In genomic region chr14:68939424-68939892, GRCh38 we compare ENCODE assay signal across 10 cellular contexts. TPM values are rescaled to one million over a fixed set of nuclear protein-coding genes. Genes with fewer than 3 reads are reported as not detected.
A peak's percentile ranks its signal among the peaks of the same experiment; 100 is the strongest.
DNase-seq lines count a peak whose midpoint lies in the region; ATAC-seq, FAIRE-seq and TF ChIP-seq lines count a peak whose summit lies in the region.
"Had no signal": no experiment of that assay in that cellular context is flagged by ENCODE, and none has a peak within 500 bp of the region (broad histone marks: within the 10 kb centered on the region; RNA-seq: fewer than 3 reads in every experiment).

No MANE protein-coding gene starts in this region.

- H3K9ac ChIP-seq in HepG2 (ENCODE audit: insufficient read depth, low read depth, low read length): peak overlapping the region; percentile 62; the same call in 1 of the 2 replicates

- H3K79me2 ChIP-seq in HepG2 (ENCODE audit: insufficient read depth, low read length): peaks cover 91% of the 10 kb centered on the region

- POLR2A ChIA-PET in HepG2 (lab: Yijun Ruan, JAX): interaction anchor here (0.9 to 3.2 kb wide), 12 partner anchors 13 to 146 kb away, joined by 3 to 31 read pairs (median 4); partner anchors contain the start of genes ACTN1 and ZFP36L1

- no peak overlapping the region for H2AFZ ChIP-seq in HepG2 (ENCODE audit: low read length)

- CTCF ChIA-PET in Calu3 (lab: Charles Lee) (interaction anchor here (0.5 to 2.0 kb wide), 12 partner anchors 9 to 526 kb away, joined by 3 to 9 read pairs (median 5); partner anchors contain the start of gene ACTN1), HepG2 (lab: Yijun Ruan, JAX; ENCODE audit: low intra/inter-chr PET ratio, low total read pairs) (interaction anchor here (2.9 kb wide), 1 partner anchor 28 kb away, joined by 13 read pairs; no protein-coding TSS in a partner anchor)

- in situ Hi-C loops in HepG2 (cut with HindIII; ENCODE audit: extremely low pct_ligation_motif_present, low pct_unique_long_range_greater_than_20kb): no loop called here

- peak; percentile 15 for ATAC-seq in HepG2
- no peak for ATAC-seq in HG03565 (IDR thresholded peaks at IDR 0.05; ENCODE audit: unreplicated experiment)
- ATAC-seq in HG02642 (IDR thresholded peaks at IDR 0.05; ENCODE audit: poor library complexity, unreplicated experiment): no peak
- ATAC-seq: natural killer cell treated with Interleukin-12 subunit alpha and Interleukin-12 subunit beta and Interleukin-15 and Interleukin-18, amount 100 ng/mL, for 72 hours had no signal

- 30% methylated on average over 7 of the region's 7 CpGs for WGBS in HepG2 (ENCODE audit: low lambda C conversion rate)
- 33 to 54% (median 42%) methylated on average over 7 of the region's 7 CpGs for WGBS in small intestine, 3 donors

- peak overlapping the region; percentile 16 to 64 (median 31); a peak in 3 of 6 replicates for H3K4me3 ChIP-seq in HepG2 (replicated peaks in 1 of 3; ENCODE audit: insufficient read depth in 1 of 3, low read depth in 2 of 3, low read length in 3 of 3)
- no peak overlapping the region for H3K4me3 ChIP-seq in small intestine (ENCODE audit: low read depth in 1 of 2, low read length in 2 of 2)

- H3K27ac Mint-ChIP-seq in Calu3 (ENCODE audit: unreplicated experiment): peak overlapping the region; percentile 80
- H3K27ac Mint-ChIP-seq: natural killer cell treated with Interleukin-12 subunit alpha and Interleukin-12 subunit beta and Interleukin-15 and Interleukin-18, amount 100 ng/mL, for 72 hours had no signal

- intact Hi-C loops in Calu3 (cut with micrococcal nuclease; ENCODE audit: unreplicated experiment) (loop anchor here (2.0 to 5.0 kb wide), 2 partner anchors 38 to 65 kb away; partner anchors contain the start of gene ACTN1), HepG2 (cut with micrococcal nuclease; ENCODE audit: unreplicated experiment) (no loop called here)

- peaks cover 23% of the 10 kb centered on the region; the same call in 1 of the 2 replicates for H4K20me1 ChIP-seq in HepG2 (ENCODE audit: insufficient read depth, low read length)

- peaks cover 69% of the 10 kb centered on the region for H3K4me1 Mint-ChIP-seq in Calu3 (ENCODE audit: low read depth, unreplicated experiment)

- peaks cover 17 to 22% of the 10 kb centered on the region in 2 experiments; a peak in 4 of 5 replicates for H3K36me3 ChIP-seq in HepG2 (replicated peaks in 1 of 2; ENCODE audit: control insufficient read depth in 1 of 2, insufficient read depth in 2 of 2, low read length in 2 of 2)
- H3K36me3 ChIP-seq in small intestine (ENCODE audit: control insufficient read depth in 2 of 2, insufficient read depth in 2 of 2, low read length in 2 of 2): no peaks in the 10 kb centered on the region

- no peaks in the 10 kb centered on the region for H3K27me3 Mint-ChIP-seq in Calu3 (ENCODE audit: unreplicated experiment)
- H3K27me3 Mint-ChIP-seq: natural killer cell treated with Interleukin-12 subunit alpha and Interleukin-12 subunit beta and Interleukin-15 and Interleukin-18, amount 100 ng/mL, for 72 hours had no signal

- TF ChIP-seq POLR2A in HepG2 (IDR thresholded peaks at IDR 0.05; ENCODE audit: insufficient read depth in 1 of 2, low read depth in 2 of 2, low read length in 2 of 2): no peak

- no peak for DNase-seq in Calu3
- DNase-seq in amniotic epithelial cell (ENCODE audit: low read depth): peak; percentile 18
- no peak for DNase-seq in HepG2 (ENCODE audit: low spot score)
- peak; percentile 17 for DNase-seq in small intestine
- DNase-seq in NCI-H345 (lab: John Stamatoyannopoulos, UW): no peak
- no peak for DNase-seq in DMS53 (lab: John Stamatoyannopoulos, UW)
- DNase-seq: NCI-H1092 treated with DMSO at 0.1 percent for 48 hours had no signal

- no peaks in the 10 kb centered on the region for H3K9me3 Mint-ChIP-seq in Calu3 (ENCODE audit: low read depth, unreplicated experiment)
- H3K9me3 Mint-ChIP-seq: natural killer cell treated with Interleukin-12 subunit alpha and Interleukin-12 subunit beta and Interleukin-15 and Interleukin-18, amount 100 ng/mL, for 72 hours had no signal

- no peaks in the 10 kb centered on the region for H3K27me3 ChIP-seq in HepG2 (ENCODE audit: control insufficient read depth in 1 of 2, insufficient read depth in 2 of 2, low read length in 2 of 2)
- no peaks in the 10 kb centered on the region for H3K27me3 ChIP-seq in small intestine (ENCODE audit: control insufficient read depth in 2 of 2, insufficient read depth in 2 of 2, low read length in 2 of 2)

- peaks cover 59% of the 10 kb centered on the region for H3K36me3 Mint-ChIP-seq in Calu3 (ENCODE audit: insufficient read depth, unreplicated experiment)
- H3K36me3 Mint-ChIP-seq: natural killer cell treated with Interleukin-12 subunit alpha and Interleukin-12 subunit beta and Interleukin-15 and Interleukin-18, amount 100 ng/mL, for 72 hours had no signal

- H3K4me1 ChIP-seq in HepG2 (ENCODE audit: insufficient read depth, low read length) (peaks cover 87% of the 10 kb centered on the region), small intestine (ENCODE audit: control insufficient read depth in 2 of 2, insufficient read depth in 1 of 2, low read depth in 1 of 2, low read length in 1 of 2) (peaks cover 0 to 6% of the 10 kb centered on the region in 2 donors)

- H3K9me3 ChIP-seq in HepG2 (ENCODE audit: low read length): no peaks in the 10 kb centered on the region
- H3K9me3 ChIP-seq in small intestine (ENCODE audit: control insufficient read depth, low read depth): no peaks in the 10 kb centered on the region

- H3K4me2 ChIP-seq in HepG2 (ENCODE audit: low read depth, low read length): peak overlapping the region; percentile 80

- no peak for TF ChIP-seq RAD21 in HepG2 (CRISPR knock-in tag; IDR thresholded peaks at IDR 0.05)

- TF ChIP-seq EP300 in HepG2 (IDR thresholded peaks at IDR 0.05; ENCODE audit: low read depth in 2 of 2, low read length in 2 of 2): no peak
- no peak for TF ChIP-seq EP300 in HepG2 (CRISPR knock-in tag; IDR thresholded peaks at IDR 0.05; ENCODE audit: borderline replicate concordance)

- peak overlapping the region; percentile 78 for H3K27ac ChIP-seq in HepG2 (ENCODE audit: extremely low read length, insufficient read depth, low read length)
- peak overlapping the region in 1 of 2 donors; percentile 85 for H3K27ac ChIP-seq in small intestine (ENCODE audit: low read depth in 1 of 2, low read length in 1 of 2)

- BruUV-seq in Calu3 (replicated peaks; lab: Mats Ljungman, UMichigan): no TSS peak
- no TSS peak for BruUV-seq in HepG2 (replicated peaks; lab: Mats Ljungman, UMichigan)

- peak overlapping the region; percentile 40 for H3K4me3 Mint-ChIP-seq in Calu3 (ENCODE audit: low read depth, unreplicated experiment)
- H3K4me3 Mint-ChIP-seq: natural killer cell treated with Interleukin-12 subunit alpha and Interleukin-12 subunit beta and Interleukin-15 and Interleukin-18, amount 100 ng/mL, for 72 hours had no signal

- TF ChIP-seq CTCF in Calu3 (IDR thresholded peaks at IDR 0.05; ENCODE audit: unreplicated experiment): no peak
- TF ChIP-seq CTCF in HepG2 (CRISPR knock-in tag; IDR thresholded peaks at IDR 0.05): no peak

- FAIRE-seq in HepG2 (lab: Jason Lieb, UNC): no peak
- FAIRE-seq in small intestine (lab: Jason Lieb, UNC): no peak

TF ChIP-seq in HepG2, 621 proteins besides CTCF, POLR2A, EP300 and RAD21 (continues in another document):
- TF ChIP-seq SRSF9 (IDR thresholded peaks at IDR 0.05; ENCODE audit: borderline replicate concordance, insufficient read depth, low read depth, low read length, poor library complexity, severe bottlenecking) (no peak), ZNF556 (CRISPR knock-in tag; IDR thresholded peaks at IDR 0.05; ENCODE audit: borderline replicate concordance) (0 out of 2 replicates have a peak, but pooled peaks have one; percentile 34), ZNF383 (CRISPR knock-in tag; IDR thresholded peaks at IDR 0.05; ENCODE audit: borderline replicate concordance) (peak; percentile 66; the same call in 1 of the 2 replicates), ZNF230 (CRISPR knock-in tag; IDR thresholded peaks at IDR 0.05) (0 out of 2 replicates have a peak, but pooled peaks have one; percentile 42), MEIS1 (CRISPR knock-in tag; IDR thresholded peaks at IDR 0.05; ENCODE audit: borderline replicate concordance) (0 out of 2 replicates have a peak, but pooled peaks have one; percentile 37)

RNA-seq across cellular contexts. Expression of gene ACTN1, which starts 39.6 kb away (rescaled TPM):
- 246 and 326 TPM in 2 replicates for total RNA-seq in Calu3 (2022)
- total RNA-seq in HepG2 (2016; rRNA removed; fragmentation: Illumina TruSeq; extraction: Trizol): 58.6 and 62.4 TPM in 2 replicates
- total RNA-seq in HepG2 (2016; cell fraction: cytosol; rRNA removed; fragmentation: Illumina TruSeq; extraction: Trizol; ENCODE audit: low read depth): 9.6 and 10.7 TPM in 2 replicates
- 55.0 and 63.6 TPM in 2 replicates for total RNA-seq in HepG2 (2016; cell fraction: insoluble cytoplasmic fraction; rRNA removed; fragmentation: Illumina TruSeq; extraction: Trizol)
- total RNA-seq in HepG2 (2016; cell fraction: membrane; rRNA removed; fragmentation: Illumina TruSeq; extraction: Trizol): 25.2 and 28.3 TPM in 2 replicates
- total RNA-seq in HepG2 (2016; cell fraction: nucleus; rRNA removed; fragmentation: Illumina TruSeq; extraction: Trizol): 62.9 and 75.6 TPM in 2 replicates
- 152 and 162 TPM in 2 replicates for polyA plus RNA-seq in HepG2 (2011; rRNA removed)
- 97.7 and 136 TPM in 2 replicates for polyA plus RNA-seq in HepG2 (2011; cell fraction: cytosol; rRNA removed)
- 162 and 195 TPM in 2 replicates for polyA plus RNA-seq in HepG2 (2011; cell fraction: nucleus; rRNA removed)
- 109 and 118 TPM in 2 replicates for polyA plus RNA-seq in HepG2 (2012)
- 8.0 and 10.4 TPM in 2 replicates for polyA plus RNA-seq in HepG2 (2016; cell fraction: cytosol; fragmentation: Illumina TruSeq; extraction: Trizol; ENCODE audit: low read depth)
- 67.9 and 88.1 TPM in 2 replicates for polyA plus RNA-seq in HepG2 (2016; cell fraction: insoluble cytoplasmic fraction; fragmentation: Illumina TruSeq; extraction: Trizol; ENCODE audit: low read depth)
- polyA plus RNA-seq in HepG2 (2016; cell fraction: membrane; fragmentation: Illumina TruSeq; extraction: Trizol; ENCODE audit: low read depth): 15.3 and 18.8 TPM in 2 replicates
- polyA plus RNA-seq in HepG2 (2016; cell fraction: nucleus; fragmentation: Illumina TruSeq; extraction: Trizol; ENCODE audit: insufficient read depth, low read depth): 91.6 and 93.8 TPM in 2 replicates
- polyA minus RNA-seq in HepG2 (2011; rRNA and poly(A)+ RNA removed; ENCODE audit: low replicate concordance): 144 and 214 TPM in 2 replicates
- 167 and 168 TPM in 2 replicates for polyA minus RNA-seq in HepG2 (2011; cell fraction: cytosol; rRNA and poly(A)+ RNA removed)
- 119 and 126 TPM in 2 replicates for polyA minus RNA-seq in HepG2 (2011; cell fraction: nucleus; rRNA and poly(A)+ RNA removed)
- 10 to 100 TPM in 2 of 3 donors, 1 to 10 TPM in 1; 6.7 to 55.9 (median 10.3) TPM for polyA plus RNA-seq in small intestine

Comparison
In these comparisons a context has a peak if more than half of its experiments do, and no peak if none do; other contexts are left out.
1. DNase-seq: peak in amniotic epithelial cell (single experiment) and small intestine (single experiment); none in Calu3 (single experiment), HepG2 (single experiment), NCI-H345 (single experiment) and DMS53 (single experiment).
2. H3K4me3 ChIP-seq: peak in HepG2 (3 of 3); none in small intestine (0 of 2).